8 cellular contexts compared by ENCODE assay signal in the genomic region with DNA sequence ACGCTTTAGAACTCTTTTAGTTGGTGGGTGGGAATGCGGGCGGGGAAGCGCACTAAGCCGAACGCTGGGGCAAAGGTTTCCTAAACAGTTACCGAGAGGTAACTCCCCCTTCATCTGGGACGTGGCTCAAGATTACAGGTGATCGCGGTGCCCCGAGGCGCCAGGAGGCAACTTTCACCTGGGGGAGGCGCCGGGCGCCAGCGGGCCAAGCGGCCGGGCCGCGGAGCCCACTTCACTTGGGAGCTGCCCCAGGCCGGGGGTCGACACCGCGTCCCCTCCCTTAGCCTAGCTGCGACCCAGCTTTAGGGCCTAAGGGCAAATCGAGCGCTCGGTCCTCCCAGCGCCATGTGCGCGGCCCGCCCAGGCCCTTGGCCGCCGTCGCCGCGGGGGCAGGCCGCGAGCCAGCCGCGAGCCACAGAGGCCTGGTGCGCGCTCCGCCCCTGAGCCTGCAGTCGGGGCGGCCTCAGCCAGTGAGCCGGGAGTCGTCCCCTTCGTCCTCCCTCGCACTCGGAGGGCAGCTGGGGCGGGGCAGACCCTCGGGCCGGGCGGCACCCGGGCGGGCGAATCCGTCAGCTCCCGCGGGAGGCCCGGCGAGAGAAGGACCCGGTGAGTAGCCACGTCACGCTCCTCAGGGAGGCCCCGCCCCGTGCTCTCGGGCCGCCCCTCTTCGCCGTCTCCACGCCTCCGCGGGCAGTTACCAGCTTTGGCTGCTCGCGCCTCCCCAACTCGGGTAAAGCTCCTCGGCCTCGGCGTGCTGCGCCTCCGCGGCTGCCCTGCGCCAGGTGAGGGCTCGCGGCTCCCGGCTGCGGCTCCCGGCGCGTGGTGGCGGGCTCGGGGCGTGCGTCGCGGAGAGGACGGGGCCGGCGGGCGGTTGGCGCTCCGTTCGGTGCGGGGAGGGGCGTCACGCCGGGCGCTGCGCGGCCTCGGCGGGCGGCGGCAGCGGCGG. TPM values are rescaled to one million over a fixed set of nuclear protein-coding genes. Genes with fewer than 3 reads are reported as not detected.
A peak's percentile ranks its signal among the peaks of the same experiment; 100 is the strongest.
DNase-seq lines count a peak whose midpoint lies in the region; TF ChIP-seq lines count a peak whose summit lies in the region.

Gene LARP1B, plus strand, starts transcription at position 693 of the 946 bp plus-strand sequence. CDS start 13,640 bp downstream, outside the sequence.

- H2BK5ac ChIP-seq in mesenchymal stem cell (ENCODE audit: low read depth, low read length, poor library complexity, severe bottlenecking) = peak within 1 kb of the TSS; percentile 89

- CTCF ChIA-PET in activated CD8-positive, alpha-beta memory T cell treated with anti-CD3 and anti-CD28 coated beads for 36 hours (lab: Charles Lee) = interaction anchor here (0.6 to 2.1 kb wide), 5 partner anchors 8 to 95 kb away, joined by 4 to 7 read pairs (median 6); partner anchors contain the start of genes ABHD18 and MFSD8

- H2BK12ac ChIP-seq in mesenchymal stem cell (ENCODE audit: low read length in 2 of 2) = peak within 1 kb of the TSS in 1 of 2 experiments; percentile 72

- H3K18ac ChIP-seq in mesenchymal stem cell (ENCODE audit: low read depth in 1 of 2, low read length in 2 of 2) = peak within 1 kb of the TSS; percentile 97 to 100

- peak within 1 kb of the TSS; percentile 60 to 98 for H3K23ac ChIP-seq in mesenchymal stem cell (ENCODE audit: low read length in 2 of 2)

- DNase-seq in COLO829 (ENCODE audit: low spot score) = peak; percentile 97
- peak; percentile 99 for DNase-seq in GM20000 (ENCODE audit: low spot score)
- peak; percentile 70 for DNase-seq in HS-5 (ENCODE audit: low read depth)
- peak; percentile 93 to 95 for DNase-seq in NOMO-1 (lab: John Stamatoyannopoulos, UW; ENCODE audit: unreplicated experiment in 2 of 2)
- DNase-seq in effector memory CD4-positive, alpha-beta T cell = peak; percentile 83 to 88 (median 87)
- DNase-seq in mesenchymal stem cell = peak; percentile 97
- DNase-seq in stimulated activated CD8-positive, alpha-beta memory T cell treated with anti-CD3 and anti-CD28 coated beads, Interleukin-12 subunit alpha, Interleukin-12 subunit beta, amount 100 ng/mL, for 24 hours (ENCODE audit: extremely low read depth) = peak; percentile 78

- peak within 1 kb of the TSS; percentile 98 for H2AFZ ChIP-seq in mesenchymal stem cell (ENCODE audit: low read depth, low read length)

- peak within 1 kb of the TSS; percentile 97 for H3K4me2 ChIP-seq in mesenchymal stem cell (ENCODE audit: low read length, poor library complexity, severe bottlenecking)

- WGBS in mesenchymal stem cell = under 1% methylated on average over 94 of the region's 118 CpGs

- H3K14ac ChIP-seq in mesenchymal stem cell (ENCODE audit: low read length in 2 of 2) = peak within 1 kb of the TSS in 1 of 2 experiments; percentile 98

- H3K4ac ChIP-seq in mesenchymal stem cell (ENCODE audit: low read depth in 1 of 2, low read length in 2 of 2) = peak within 1 kb of the TSS; percentile 92 to 97

- peak within 1 kb of the TSS; percentile 93 for H2BK15ac ChIP-seq in mesenchymal stem cell (ENCODE audit: low read depth, poor library complexity, severe bottlenecking)

- no peaks in the 10 kb centered on the region for H3K79me1 ChIP-seq in mesenchymal stem cell (replicated peaks; ENCODE audit: low read length, poor library complexity, severe bottlenecking)

- peak within 1 kb of the TSS; percentile 87 for H2BK120ac ChIP-seq in mesenchymal stem cell (ENCODE audit: low read depth, low read length)

- no peaks in the 10 kb centered on the region for H3K9me3 ChIP-seq in effector memory CD4-positive, alpha-beta T cell (ENCODE audit: control insufficient read depth, low read length)
- H3K9me3 ChIP-seq in mesenchymal stem cell (ENCODE audit: control insufficient read depth, low read length) = no peaks in the 10 kb centered on the region

- H4K8ac ChIP-seq in mesenchymal stem cell (ENCODE audit: low read length) = peak within 1 kb of the TSS; percentile 82

- H2AK5ac ChIP-seq in mesenchymal stem cell (ENCODE audit: low read length, severe bottlenecking) = no peak within 1 kb of the TSS

- H3K4me3 ChIP-seq in effector memory CD4-positive, alpha-beta T cell (ENCODE audit: insufficient read depth, low read depth, low read length, poor library complexity, severe bottlenecking) = peak within 1 kb of the TSS; percentile 76
- peak within 1 kb of the TSS; percentile 93 to 95 for H3K4me3 ChIP-seq in mesenchymal stem cell (ENCODE audit: insufficient read depth in 1 of 2, low read depth in 1 of 2, low read length in 2 of 2)

- no peak for TF ChIP-seq CTCF in GM20000 (IDR thresholded peaks at IDR 0.05; ENCODE audit: extremely low read depth, missing control alignments)

- H3K27me3 ChIP-seq in effector memory CD4-positive, alpha-beta T cell (replicated peaks; ENCODE audit: control insufficient read depth, insufficient read depth, low read length, poor library complexity, severe bottlenecking) = no peaks in the 10 kb centered on the region
- no peaks in the 10 kb centered on the region for H3K27me3 ChIP-seq in mesenchymal stem cell (ENCODE audit: control insufficient read depth in 1 of 2, insufficient read depth in 1 of 2, low read length in 2 of 2)

- H4K91ac ChIP-seq in mesenchymal stem cell (ENCODE audit: low read length) = peak within 1 kb of the TSS; percentile 90

- no peaks in the 10 kb centered on the region for H3K36me3 ChIP-seq in effector memory CD4-positive, alpha-beta T cell (ENCODE audit: control insufficient read depth, insufficient read depth, low read length)
- H3K36me3 ChIP-seq in mesenchymal stem cell (ENCODE audit: control insufficient read depth in 1 of 2, insufficient read depth in 2 of 2, low read depth in 1 of 2, low read length in 2 of 2) = no peaks in the 10 kb centered on the region

- peaks cover 13% of the 10 kb centered on the region for H3K4me1 ChIP-seq in effector memory CD4-positive, alpha-beta T cell (ENCODE audit: control insufficient read depth, insufficient read depth, low read length, poor library complexity, severe bottlenecking)
- peaks cover 2% of the 10 kb centered on the region for H3K4me1 ChIP-seq in mesenchymal stem cell (ENCODE audit: control insufficient read depth, insufficient read depth, low read depth, low read length)

- POLR2A ChIA-PET in activated CD8-positive, alpha-beta memory T cell treated with anti-CD3 and anti-CD28 coated beads for 36 hours (lab: Charles Lee) = interaction anchor here (0.6 to 1.8 kb wide), 5 partner anchors 64 to 751 kb away, joined by 3 to 40 read pairs (median 4); partner anchors contain the start of genes ABHD18, MFSD8, PGRMC2 and PLK4

- peak within 1 kb of the TSS; percentile 83 for H3K27ac ChIP-seq in effector memory CD4-positive, alpha-beta T cell (ENCODE audit: insufficient read depth, low read length, poor library complexity, severe bottlenecking)
- H3K27ac ChIP-seq in mesenchymal stem cell (ENCODE audit: low read length, poor library complexity, severe bottlenecking) = peak within 1 kb of the TSS; percentile 55

- H3K9ac ChIP-seq in mesenchymal stem cell (ENCODE audit: low read length) = peak within 1 kb of the TSS; percentile 97

RNA-seq across cellular contexts. Expression of gene LARP1B, which starts in this region (rescaled TPM):
- total RNA-seq in activated CD8-positive, alpha-beta memory T cell treated with anti-CD3 and anti-CD28 coated beads for 36 hours = 10 to 100 TPM; 23.1 to 23.4 TPM
- polyA plus RNA-seq in mesenchymal stem cell (2013, experiment 1 of 2) = 12.8 TPM
- polyA plus RNA-seq in mesenchymal stem cell (2013, experiment 2 of 2) = 13.0 TPM

Comparison
In these comparisons a context has a peak if more than half of its experiments do, and no peak if none do; other contexts are left out.
1. Peak in every context shown above with its lines: DNase-seq, H3K4me3 ChIP-seq and H3K27ac ChIP-seq.